1 cellular context compared by ENCODE assay signal in genomic region chr13:35909837-35910236, GRCh38.
TF ChIP-seq lines count a peak whose summit lies in the region.

No MANE protein-coding gene starts in this region.

TF ChIP-seq in H1, 55 proteins besides CTCF, POLR2A, EP300 and RAD21:
- TF ChIP-seq E2F6 (IDR thresholded peaks at IDR 0.05): peak; percentile 23; the same call in 1 of the 2 replicates
- TF ChIP-seq RXRA (IDR thresholded peaks at IDR 0.05; ENCODE audit: insufficient read depth, low read depth, low read length): no peak
- no peak for TF ChIP-seq RFX5 (IDR thresholded peaks at IDR 0.05; ENCODE audit: borderline replicate concordance, low read depth, low read length)
- no peak for TF ChIP-seq TAF7 (optimal IDR thresholded peaks at IDR 0.05; ENCODE audit: borderline replicate concordance, low read depth, low read length)
- TF ChIP-seq MAFK (IDR thresholded peaks at IDR 0.05; ENCODE audit: low read depth, low read length): no peak
- TF ChIP-seq ATF3 (IDR thresholded peaks at IDR 0.05; ENCODE audit: insufficient read depth, low read depth, low read length): no peak
- TF ChIP-seq SP2 (IDR thresholded peaks at IDR 0.05; ENCODE audit: low read length): no peak
- no peak for TF ChIP-seq POLR2AphosphoS5 (IDR thresholded peaks at IDR 0.05; ENCODE audit: low read depth, low read length)
- no peak for TF ChIP-seq HDAC2 (IDR thresholded peaks at IDR 0.05; ENCODE audit: borderline replicate concordance in 1 of 2, low read depth in 2 of 2, low read length in 2 of 2)
- TF ChIP-seq SP1 (IDR thresholded peaks at IDR 0.05; ENCODE audit: low read depth, low read length): no peak
- TF ChIP-seq RNF2 (IDR thresholded peaks at IDR 0.05; ENCODE audit: borderline replicate concordance, low read depth, low read length, missing control alignments, poor library complexity, severe bottlenecking): no peak
- TF ChIP-seq CTBP2 (IDR thresholded peaks at IDR 0.05; ENCODE audit: borderline replicate concordance, insufficient read depth, insufficient read length, low read length): no peak
- TF ChIP-seq SP4 (IDR thresholded peaks at IDR 0.05; ENCODE audit: low read length): no peak
- TF ChIP-seq SAP30 (IDR thresholded peaks at IDR 0.05; ENCODE audit: insufficient read depth, insufficient replicate concordance, low read length): no peak
- peak; percentile 44; the same call in 1 of the 2 replicates for TF ChIP-seq MAX (IDR thresholded peaks at IDR 0.05)
- no peak for TF ChIP-seq CHD7 (IDR thresholded peaks at IDR 0.05; ENCODE audit: insufficient replicate concordance, low read length)
- TF ChIP-seq CREB1 (IDR thresholded peaks at IDR 0.05): no peak
- TF ChIP-seq BRCA1 (IDR thresholded peaks at IDR 0.05; ENCODE audit: low read depth, low read length): no peak
- no peak for TF ChIP-seq RBBP5 (IDR thresholded peaks at IDR 0.05; ENCODE audit: borderline replicate concordance, low read depth, low read length)
- no peak for TF ChIP-seq BACH1 (IDR thresholded peaks at IDR 0.05; ENCODE audit: low read length)
- TF ChIP-seq YY1 (IDR thresholded peaks at IDR 0.05; ENCODE audit: low read depth, low read length): 0 out of 2 replicates have a peak, but pooled peaks have one; percentile 22
- TF ChIP-seq ZNF274 (IDR thresholded peaks at IDR 0.05; ENCODE audit: borderline replicate concordance, extremely low read depth, low read length): no peak
- no peak for TF ChIP-seq KDM5A (IDR thresholded peaks at IDR 0.05; ENCODE audit: low read length)
